Comparison of ENCODE assay signal across 18 cellular contexts in genomic region chr1:192577145-192578140, GRCh38. TPM values are rescaled to one million over a fixed set of nuclear protein-coding genes. Genes with fewer than 3 reads are reported as not detected.
A peak's percentile ranks its signal among the peaks of the same experiment; 100 is the strongest.
DNase-seq lines count a peak whose midpoint lies in the region; ATAC-seq and TF ChIP-seq lines count a peak whose summit lies in the region.
"Had no signal": no experiment of that assay in that cellular context is flagged by ENCODE, and none has a peak within 500 bp of the region (broad histone marks: within the 10 kb centered on the region; RNA-seq: fewer than 3 reads in every experiment).

No MANE protein-coding gene starts in this region.

- peaks cover 72% of the 10 kb centered on the region for H3K4me1 Mint-ChIP-seq in activated CD4-positive, alpha-beta T cell treated with anti-CD3 and anti-CD28 coated beads for 36 hours

- peaks cover 17% of the 10 kb centered on the region for H3K36me3 Mint-ChIP-seq in activated CD4-positive, alpha-beta T cell treated with anti-CD3 and anti-CD28 coated beads for 36 hours (ENCODE audit: low read depth)

- peak overlapping the region; percentile 53 for H3K27ac Mint-ChIP-seq in activated CD4-positive, alpha-beta T cell treated with anti-CD3 and anti-CD28 coated beads for 36 hours

- POLR2A ChIA-PET in activated CD4-positive, alpha-beta T cell treated with anti-CD3 and anti-CD28 coated beads for 36 hours (lab: Charles Lee): no interaction called here

- no peaks in the 10 kb centered on the region for H3K27me3 ChIP-seq in OCI-LY3 (ENCODE audit: low read depth, low read length)
- H3K27me3 ChIP-seq in esophagus squamous epithelium: no peaks in the 10 kb centered on the region
- H3K27me3 ChIP-seq in stomach smooth muscle (ENCODE audit: control insufficient read depth in 1 of 2, insufficient read depth in 2 of 2, low read length in 2 of 2): no peaks in the 10 kb centered on the region
- H3K27me3 ChIP-seq: heart right ventricle, left lung had no signal

- TF ChIP-seq CTCF in OCI-LY3 (IDR thresholded peaks at IDR 0.05; ENCODE audit: low read depth, low read length) (no peak), esophagus squamous epithelium (IDR thresholded peaks at IDR 0.05) (no peak)

- H4K20me1 ChIP-seq in OCI-LY3 (ENCODE audit: insufficient read depth, low read length): peaks cover 44% of the 10 kb centered on the region

- intact Hi-C loops in activated CD4-positive, alpha-beta T cell treated with anti-CD3 and anti-CD28 coated beads for 36 hours (cut with DNase I, micrococcal nuclease): loop anchor here in 1 of 2 experiments (2.0 to 10.0 kb wide), 4 partner anchors 31 to 547 kb away; partner anchors contain the start of genes CDC73 and RGS2
- intact Hi-C loops in esophagus squamous epithelium (cut with DNase I): no loop called here

- DNase-seq in activated CD4-positive, alpha-beta T cell treated with anti-CD3 and anti-CD28 coated beads for 36 hours: no peak
- DNase-seq in activated CD4-positive, alpha-beta T cell treated with anti-CD3 and anti-CD28 coated beads for 1 hour: no peak
- no peak for DNase-seq in esophagus squamous epithelium (lab: John Stamatoyannopoulos, UW)
- no peak for DNase-seq in activated CD4-positive, CD25-positive, alpha-beta regulatory T cell (lab: John Stamatoyannopoulos, UW)
- DNase-seq: DMS153; heart right ventricle; IMR-90; left lung; NCI-H1694 treated with DMSO at 0.1 percent for 48 hours; NK-92 treated with Interleukin-12 subunit alpha and Interleukin-12 subunit beta, amount 100 ng/mL, for 24 hours had no signal

- H3K9me3 ChIP-seq in OCI-LY3 (ENCODE audit: insufficient read depth, low read length) (no peaks in the 10 kb centered on the region), esophagus squamous epithelium (no peaks in the 10 kb centered on the region), stomach smooth muscle (ENCODE audit: control insufficient read depth in 2 of 2, low read length in 2 of 2) (no peaks in the 10 kb centered on the region)
- H3K9me3 ChIP-seq: heart right ventricle, left lung, prostate gland had no signal

- no peaks in the 10 kb centered on the region for H3K9me3 Mint-ChIP-seq in activated CD4-positive, alpha-beta T cell treated with anti-CD3 and anti-CD28 coated beads for 36 hours (ENCODE audit: low read depth)

- H3K9ac ChIP-seq in OCI-LY3 (ENCODE audit: low read length) (peak overlapping the region; percentile 90), stomach smooth muscle (ENCODE audit: low read length in 2 of 2) (peak overlapping the region in 1 of 2 donors; percentile 67)

- H3K4me1 ChIP-seq in OCI-LY3 (ENCODE audit: low read length) (peaks cover 52% of the 10 kb centered on the region), esophagus squamous epithelium (no peaks in the 10 kb centered on the region), stomach smooth muscle (ENCODE audit: control insufficient read depth, insufficient read depth, low read length) (no peaks in the 10 kb centered on the region)

- H3K4me2 ChIP-seq in OCI-LY3 (ENCODE audit: low read length): peak overlapping the region; percentile 93

- H3K27me3 Mint-ChIP-seq in activated CD4-positive, alpha-beta T cell treated with anti-CD3 and anti-CD28 coated beads for 36 hours: no peaks in the 10 kb centered on the region

- H3K27ac ChIP-seq in OCI-LY3 (ENCODE audit: low read length) (peak overlapping the region; percentile 86), esophagus squamous epithelium (peak overlapping the region in 3 of 4 donors; percentile 47 to 80 (median 70)), stomach smooth muscle (ENCODE audit: low read length) (peak overlapping the region; percentile 0)
- H3K27ac ChIP-seq: left lung, prostate gland had no signal

- CTCF ChIA-PET in activated CD4-positive, alpha-beta T cell treated with anti-CD3 and anti-CD28 coated beads for 36 hours (lab: Charles Lee): interaction anchor here (1.0 to 3.0 kb wide), 3 partner anchors 10 to 102 kb away, joined by 3 to 19 read pairs (median 5); no protein-coding TSS in a partner anchor

- H3K4me3 ChIP-seq in OCI-LY3 (ENCODE audit: low read length) (peak overlapping the region; percentile 81), esophagus squamous epithelium (peak overlapping the region in 3 of 4 donors; percentile 20 to 51 (median 31)), stomach smooth muscle (ENCODE audit: low read length in 2 of 2) (peak overlapping the region in 1 of 2 donors; percentile 54)
- H3K4me3 ChIP-seq: prostate gland had no signal

- H3K36me3 ChIP-seq in OCI-LY3 (replicated peaks; ENCODE audit: low read depth, low read length): peaks cover 58% of the 10 kb centered on the region
- H3K36me3 ChIP-seq in esophagus squamous epithelium: no peaks in the 10 kb centered on the region
- H3K36me3 ChIP-seq in stomach smooth muscle (ENCODE audit: control insufficient read depth in 2 of 2, insufficient read depth in 2 of 2, low read length in 2 of 2): peaks cover 0 to 8% of the 10 kb centered on the region in 2 donors
- H3K36me3 ChIP-seq: left lung, prostate gland had no signal

- no peak for ATAC-seq in activated CD4-positive, alpha-beta T cell treated with anti-CD3 and anti-CD28 coated beads for 36 hours
- ATAC-seq in HG03442 (IDR thresholded peaks at IDR 0.05; ENCODE audit: unreplicated experiment): no peak
- ATAC-seq in HG03135 (IDR thresholded peaks at IDR 0.05; ENCODE audit: unreplicated experiment): no peak
- ATAC-seq: heart right ventricle, left lung had no signal

- no peak overlapping the region for H2AFZ ChIP-seq in OCI-LY3 (ENCODE audit: low read depth, low read length)

- peak overlapping the region; percentile 76 for H3K4me3 Mint-ChIP-seq in activated CD4-positive, alpha-beta T cell treated with anti-CD3 and anti-CD28 coated beads for 36 hours

- H3K79me2 ChIP-seq in OCI-LY3 (ENCODE audit: low read length): peaks cover 53% of the 10 kb centered on the region

- WGBS in esophagus squamous epithelium, 2 donors: 70 to 90% methylated on average over 2 of the region's 2 CpGs

- no peak for TF ChIP-seq POLR2A in esophagus squamous epithelium (IDR thresholded peaks at IDR 0.05)

RNA-seq across cellular contexts. Expression of gene RGS1, which starts 1.9 kb away (rescaled TPM):
- 10 to 100 TPM; 12.0 to 13.6 TPM for total RNA-seq in activated CD4-positive, alpha-beta T cell treated with anti-CD3 and anti-CD28 coated beads for 36 hours
- total RNA-seq in esophagus squamous epithelium: 10 to 100 TPM in 3 of 4 donors, 1 to 10 TPM in 1; 7.4 to 55.9 (median 22.6) TPM
- total RNA-seq: A673, endothelial cell of umbilical vein, IMR-90 had no signal

RNA-seq across cellular contexts. Expression of gene RGS13, which starts 58.5 kb away (rescaled TPM):
- total RNA-seq in activated CD4-positive, alpha-beta T cell treated with anti-CD3 and anti-CD28 coated beads for 36 hours: not detected
- total RNA-seq in esophagus squamous epithelium: 1 to 10 TPM in 1 of 4 donors, under 1 TPM in 1, not detected in 2; 0.06 to 2.9 TPM
- total RNA-seq: A673; activated CD8-positive, alpha-beta memory T cell treated with anti-CD3 and anti-CD28 coated beads for 36 hours; endothelial cell of umbilical vein; IMR-90; prostate gland had no signal

Comparison
In these comparisons a context has a peak if more than half of its experiments do, and no peak if none do; other contexts are left out.
1. H3K27ac ChIP-seq: peak in every context shown above with its lines; median percentile 86 in OCI-LY3; 70 in esophagus squamous epithelium; 0 in stomach smooth muscle.